9 cellular contexts compared by ENCODE assay signal in genomic region chr20:20368414-20369352, GRCh38. TPM values are rescaled to one million over a fixed set of nuclear protein-coding genes. Genes with fewer than 3 reads are reported as not detected.
DNase-seq lines count a peak whose midpoint lies in the region; TF ChIP-seq lines count a peak whose summit lies in the region.
"Had no signal": no experiment of that assay in that cellular context is flagged by ENCODE, and none has a peak within 500 bp of the region (broad histone marks: within the 10 kb centered on the region; RNA-seq: fewer than 3 reads in every experiment).

No MANE protein-coding gene starts in this region.

- H3K4me3 ChIP-seq in fibroblast of mammary gland (ENCODE audit: control insufficient read depth, low read depth, low read length) (no peak overlapping the region), spleen (peak overlapping the region in 7 of 8 donors; percentile 20 to 67 (median 31))

- intact Hi-C loops in spleen (cut with DNase I; ENCODE audit: low total_unique reads) = no loop called here

- no peak overlapping the region for H3K27ac ChIP-seq in spleen

- H3K27me3 ChIP-seq in spleen (replicated peaks in 1 of 7) = peaks cover 16 to 100% (median 90%) of the 10 kb centered on the region in 7 donors

- WGBS in spleen, 5 donors = 1 to 2% (median 1%) methylated on average over 24 to 147 of the region's 147 CpGs

- no peak for TF ChIP-seq POLR2A in spleen (IDR thresholded peaks at IDR 0.05)

- no peak for TF ChIP-seq CTCF in fibroblast of mammary gland (conservative IDR thresholded peaks at IDR 0.05; ENCODE audit: control insufficient read depth, insufficient read depth, low read depth, low read length)
- TF ChIP-seq CTCF in spleen (IDR thresholded peaks at IDR 0.05 in 8 of 11, conservative IDR thresholded peaks at IDR 0.05 in 3 of 11) = no peak

- H3K4me1 ChIP-seq in spleen = peaks cover 14 to 54% (median 38%) of the 10 kb centered on the region in 6 donors

- no peaks in the 10 kb centered on the region for H3K9me3 ChIP-seq in spleen

- DNase-seq in NCI-H2196 (lab: John Stamatoyannopoulos, UW; ENCODE audit: unreplicated experiment) (peak; percentile 30), NCI-H2196 treated with DMSO at 0.1 percent for 48 hours (lab: John Stamatoyannopoulos, UW; ENCODE audit: unreplicated experiment) (no peak), NCI-H774 (lab: John Stamatoyannopoulos, UW) (peak; percentile 48), fibroblast of mammary gland (ENCODE audit: low read depth) (peak; percentile 7), spleen (no peak), NCI-H524 treated with DMSO at 0.1 percent for 48 hours (lab: John Stamatoyannopoulos, UW) (no peak), islet precursor cell (no peak)
- no peak for DNase-seq in stimulated activated CD4-positive, alpha-beta T cell treated with anti-CD3 and anti-CD28 coated beads, Interleukin-4, amount 100 ng/mL, for 4 hours
- DNase-seq: AML-193 had no signal

- H3K36me3 ChIP-seq in spleen = no peaks in the 10 kb centered on the region

RNA-seq across cellular contexts. Expression of gene INSM1, which starts 0.8 kb away (rescaled TPM):
- under 1 TPM in 4 of 7 donors, not detected in 3; 0.15 to 0.41 (median 0.29) TPM for total RNA-seq in spleen
- polyA plus RNA-seq in spleen = under 1 TPM; 0.22 to 0.59 (median 0.46) TPM

Comparison
In these comparisons a context has a peak if more than half of its experiments do, and no peak if none do; other contexts are left out.
1. DNase-seq: peak in NCI-H2196 (single experiment), NCI-H774 (single experiment) and fibroblast of mammary gland (single experiment); none in NCI-H2196 treated with DMSO at 0.1 percent for 48 hours (single experiment), spleen (single experiment), NCI-H524 treated with DMSO at 0.1 percent for 48 hours (single experiment), stimulated activated CD4-positive, alpha-beta T cell treated with anti-CD3 and anti-CD28 coated beads, Interleukin-4, amount 100 ng/mL, for 4 hours (0 of 2) and islet precursor cell (single experiment).